8 cellular contexts compared by ENCODE assay signal in genomic region chr20:41173161-41173721, GRCh38. TPM values are rescaled to one million over a fixed set of nuclear protein-coding genes. Genes with fewer than 3 reads are reported as not detected.
DNase-seq lines count a peak whose midpoint lies in the region; ATAC-seq and TF ChIP-seq lines count a peak whose summit lies in the region.

No MANE protein-coding gene starts in this region.

- peaks cover 21% of the 10 kb centered on the region for H3K4me1 ChIP-seq in CD8-positive, alpha-beta T cell (ENCODE audit: insufficient read depth, low read length)

- no peaks in the 10 kb centered on the region for H3K27me3 Mint-ChIP-seq in CD8-positive, alpha-beta T cell (ENCODE audit: low read depth)
- H3K27me3 Mint-ChIP-seq in effector memory CD8-positive, alpha-beta T cell, result no peaks in the 10 kb centered on the region

- peak; percentile 22 to 83 (median 63) for DNase-seq in CD8-positive, alpha-beta T cell
- DNase-seq in HFF-Myc (ENCODE audit: extremely low read depth, low read depth) (peak; percentile 32), NCI-H748 (lab: John Stamatoyannopoulos, UW; ENCODE audit: unreplicated experiment) (peak; percentile 60), mesenteric fat pad (ENCODE audit: low spot score) (peak; percentile 93)
- DNase-seq in activated CD8-positive, alpha-beta memory T cell treated with anti-CD3 and anti-CD28 coated beads for 24 hours, result peak; percentile 89
- peak; percentile 52 to 58 (median 56) for DNase-seq in effector memory CD8-positive, alpha-beta T cell
- peak; percentile 41 for DNase-seq in stimulated activated CD8-positive, alpha-beta memory T cell treated with anti-CD3 and anti-CD28 coated beads, Interleukin-15, amount 100 ng/mL, for 24 hours (ENCODE audit: low read depth)

- CTCF ChIA-PET in CD8-positive, alpha-beta T cell (lab: Charles Lee), result interaction anchor here (0.6 to 8.2 kb wide), 33 partner anchors 8 to 183 kb away, joined by 3 to 94 read pairs (median 5); partner anchors contain the start of genes LPIN3 and PLCG1

- H3K4me3 Mint-ChIP-seq in CD8-positive, alpha-beta T cell, result no peak overlapping the region
- no peak overlapping the region for H3K4me3 Mint-ChIP-seq in effector memory CD8-positive, alpha-beta T cell

- peak; percentile 74 for TF ChIP-seq CTCF in CD8-positive, alpha-beta T cell (IDR thresholded peaks at IDR 0.05)
- peak; percentile 99 for TF ChIP-seq CTCF in HFF-Myc (IDR thresholded peaks at IDR 0.05; ENCODE audit: low read depth, low read length, missing control alignments)

- no peak overlapping the region for H3K27ac ChIP-seq in CD8-positive, alpha-beta T cell (ENCODE audit: low read depth, low read length)

- H3K27ac Mint-ChIP-seq in CD8-positive, alpha-beta T cell, result peak overlapping the region; percentile 81
- peak overlapping the region; percentile 74 to 75 for H3K27ac Mint-ChIP-seq in effector memory CD8-positive, alpha-beta T cell

- H3K36me3 ChIP-seq in CD8-positive, alpha-beta T cell (ENCODE audit: insufficient read depth, low read length), result peaks cover 68% of the 10 kb centered on the region

- no peaks in the 10 kb centered on the region for H3K27me3 ChIP-seq in CD8-positive, alpha-beta T cell (ENCODE audit: insufficient read depth, low read length)

- POLR2A ChIA-PET in CD8-positive, alpha-beta T cell (lab: Charles Lee), result interaction anchor here (0.8 to 3.3 kb wide), 5 partner anchors 12 to 35 kb away, joined by 3 to 16 read pairs (median 5); partner anchors contain the start of gene PLCG1

- H3K4me3 ChIP-seq in CD8-positive, alpha-beta T cell (ENCODE audit: low read depth, low read length), result no peak overlapping the region
- H3K4me3 ChIP-seq in HFF-Myc (replicated peaks; ENCODE audit: low read depth, low read length), result no peak overlapping the region

- ATAC-seq in CD8-positive, alpha-beta T cell, result peak; percentile 93
- peak; percentile 93 for ATAC-seq in effector memory CD8-positive, alpha-beta T cell (replicated peaks)
- no peak for ATAC-seq in GM18502 (IDR thresholded peaks at IDR 0.05; ENCODE audit: poor library complexity, unreplicated experiment)

- H3K36me3 Mint-ChIP-seq in CD8-positive, alpha-beta T cell, result peaks cover 89% of the 10 kb centered on the region
- peaks cover 71% of the 10 kb centered on the region for H3K36me3 Mint-ChIP-seq in effector memory CD8-positive, alpha-beta T cell (ENCODE audit: insufficient read depth)

- H3K9me3 ChIP-seq in CD8-positive, alpha-beta T cell (ENCODE audit: low read length), result no peaks in the 10 kb centered on the region

- H3K4me1 Mint-ChIP-seq in CD8-positive, alpha-beta T cell (ENCODE audit: low read depth), result peaks cover 43% of the 10 kb centered on the region
- peaks cover 13 to 32% of the 10 kb centered on the region in 2 donors for H3K4me1 Mint-ChIP-seq in effector memory CD8-positive, alpha-beta T cell (ENCODE audit: low read depth in 2 of 2)

- H3K9me3 Mint-ChIP-seq in CD8-positive, alpha-beta T cell, result no peaks in the 10 kb centered on the region
- no peaks in the 10 kb centered on the region for H3K9me3 Mint-ChIP-seq in effector memory CD8-positive, alpha-beta T cell

- intact Hi-C loops in CD8-positive, alpha-beta T cell (cut with DNase I, micrococcal nuclease), result loop anchor here (1.0 to 5.0 kb wide), 5 partner anchors 36 to 204 kb away; partner anchors contain the start of genes LPIN3 (in 2 of the 2) and PLCG1 (in 1 of the 2)

RNA-seq across cellular contexts. Expression of gene PLCG1, which starts 35.9 kb away (rescaled TPM):
- 100 to 1,000 TPM; 335 to 366 TPM for total RNA-seq in CD8-positive, alpha-beta T cell
- total RNA-seq in mesenteric fat pad, result 76.1 TPM

Comparison
In these comparisons a context has a peak if more than half of its experiments do, and no peak if none do; other contexts are left out.
1. DNase-seq: peak in every context shown above with its lines; median percentile 93 in mesenteric fat pad; 89 in activated CD8-positive, alpha-beta memory T cell treated with anti-CD3 and anti-CD28 coated beads for 24 hours; 63 in CD8-positive, alpha-beta T cell; 60 in NCI-H748; 56 in effector memory CD8-positive, alpha-beta T cell; 41 in stimulated activated CD8-positive, alpha-beta memory T cell treated with anti-CD3 and anti-CD28 coated beads, Interleukin-15, amount 100 ng/mL, for 24 hours; 32 in HFF-Myc.